ENCODE assay signal across 8 cellular contexts in genomic region chr16:23679274-23679985, GRCh38. TPM values are rescaled to one million over a fixed set of nuclear protein-coding genes. Genes with fewer than 3 reads are reported as not detected.
A peak's percentile ranks its signal among the peaks of the same experiment; 100 is the strongest.
DNase-seq lines count a peak whose midpoint lies in the region; ATAC-seq lines count a peak whose summit lies in the region.

No MANE protein-coding gene starts in this region.

- no peaks in the 10 kb centered on the region for H3K9me3 ChIP-seq in effector memory CD4-positive, alpha-beta T cell (ENCODE audit: control insufficient read depth, low read length)

- H3K36me3 ChIP-seq in effector memory CD4-positive, alpha-beta T cell (ENCODE audit: control insufficient read depth, insufficient read depth, low read length): peaks cover 1% of the 10 kb centered on the region

- intact Hi-C loops in posterior vena cava (cut with DNase I): no loop called here

- ATAC-seq in HG03432 (IDR thresholded peaks at IDR 0.05; ENCODE audit: unreplicated experiment): peak; percentile 8
- no peak for ATAC-seq in natural killer cell treated with Interleukin-12 subunit alpha and Interleukin-12 subunit beta and Interleukin-15 and Interleukin-18, amount 100 ng/mL, for 72 hours

- H3K27me3 ChIP-seq in effector memory CD4-positive, alpha-beta T cell (replicated peaks; ENCODE audit: control insufficient read depth, insufficient read depth, low read length, poor library complexity, severe bottlenecking): no peaks in the 10 kb centered on the region

- H3K4me1 ChIP-seq in effector memory CD4-positive, alpha-beta T cell (ENCODE audit: control insufficient read depth, insufficient read depth, low read length, poor library complexity, severe bottlenecking): no peaks in the 10 kb centered on the region

- H3K4me3 ChIP-seq in effector memory CD4-positive, alpha-beta T cell (ENCODE audit: insufficient read depth, low read depth, low read length, poor library complexity, severe bottlenecking): peak overlapping the region; percentile 64

- no peaks in the 10 kb centered on the region for H3K27me3 Mint-ChIP-seq in natural killer cell treated with Interleukin-12 subunit alpha and Interleukin-12 subunit beta and Interleukin-15 and Interleukin-18, amount 100 ng/mL, for 72 hours

- H3K27ac Mint-ChIP-seq in natural killer cell treated with Interleukin-12 subunit alpha and Interleukin-12 subunit beta and Interleukin-15 and Interleukin-18, amount 100 ng/mL, for 72 hours: peak overlapping the region; percentile 54 to 84

- H3K27ac ChIP-seq in effector memory CD4-positive, alpha-beta T cell (ENCODE audit: insufficient read depth, low read length, poor library complexity, severe bottlenecking): no peak overlapping the region

- DNase-seq in DMS 273 (lab: John Stamatoyannopoulos, UW; ENCODE audit: unreplicated experiment) (peak; percentile 60), DMS 273 treated with DMSO at 0.1 percent for 48 hours (lab: John Stamatoyannopoulos, UW) (no peak), SIG-M5 treated with dmso at 0.1 percent for 504 hours (lab: John Stamatoyannopoulos, UW; ENCODE audit: unreplicated experiment) (peak; percentile 77), T1000 (lab: John Stamatoyannopoulos, UW) (no peak), posterior vena cava (ENCODE audit: low spot score) (no peak)
- DNase-seq in effector memory CD4-positive, alpha-beta T cell: no peak
- no peak for DNase-seq in natural killer cell treated with Interleukin-12 subunit alpha and Interleukin-12 subunit beta and Interleukin-15 and Interleukin-18, amount 100 ng/mL, for 72 hours (ENCODE audit: low spot score)

- peaks cover 11% of the 10 kb centered on the region for H3K36me3 Mint-ChIP-seq in natural killer cell treated with Interleukin-12 subunit alpha and Interleukin-12 subunit beta and Interleukin-15 and Interleukin-18, amount 100 ng/mL, for 72 hours

- H3K9me3 Mint-ChIP-seq in natural killer cell treated with Interleukin-12 subunit alpha and Interleukin-12 subunit beta and Interleukin-15 and Interleukin-18, amount 100 ng/mL, for 72 hours: no peaks in the 10 kb centered on the region

- peak overlapping the region; percentile 91 for H3K4me3 Mint-ChIP-seq in natural killer cell treated with Interleukin-12 subunit alpha and Interleukin-12 subunit beta and Interleukin-15 and Interleukin-18, amount 100 ng/mL, for 72 hours

- H3K4me1 Mint-ChIP-seq in natural killer cell treated with Interleukin-12 subunit alpha and Interleukin-12 subunit beta and Interleukin-15 and Interleukin-18, amount 100 ng/mL, for 72 hours (ENCODE audit: low read depth in 2 of 2): peaks cover 18 to 20% of the 10 kb centered on the region in 2 donors

RNA-seq across cellular contexts. Expression of gene PLK1, which starts 0.7 kb away (rescaled TPM):
- total RNA-seq in natural killer cell treated with Interleukin-12 subunit alpha and Interleukin-12 subunit beta and Interleukin-15 and Interleukin-18, amount 100 ng/mL, for 72 hours: 10 to 100 TPM; 55.6 to 95.6 TPM
- total RNA-seq in posterior vena cava: 1 to 10 TPM in 1 of 2 donors, under 1 TPM in 1; 0.67 to 1.8 TPM

RNA-seq across cellular contexts. Expression of gene ERN2, which starts 33.6 kb away (rescaled TPM):
- total RNA-seq in natural killer cell treated with Interleukin-12 subunit alpha and Interleukin-12 subunit beta and Interleukin-15 and Interleukin-18, amount 100 ng/mL, for 72 hours: not detected
- total RNA-seq in posterior vena cava: not detected

RNA-seq across cellular contexts. Expression of gene DCTN5, which starts 38.2 kb away (rescaled TPM):
- total RNA-seq in natural killer cell treated with Interleukin-12 subunit alpha and Interleukin-12 subunit beta and Interleukin-15 and Interleukin-18, amount 100 ng/mL, for 72 hours: 100 to 1,000 TPM in 1 of 2 donors, 10 to 100 TPM in 1; 95.0 to 107 TPM
- 10 to 100 TPM; 46.7 to 48.2 TPM for total RNA-seq in posterior vena cava

RNA-seq across cellular contexts. Expression of gene PALB2, which starts 38.3 kb away (rescaled TPM):
- total RNA-seq in natural killer cell treated with Interleukin-12 subunit alpha and Interleukin-12 subunit beta and Interleukin-15 and Interleukin-18, amount 100 ng/mL, for 72 hours: 10 to 100 TPM; 20.6 to 28.4 TPM
- 10 to 100 TPM in 1 of 2 donors, 1 to 10 TPM in 1; 7.7 to 10.2 TPM for total RNA-seq in posterior vena cava

Comparison
In these comparisons a context has a peak if more than half of its experiments do, and no peak if none do; other contexts are left out.
1. DNase-seq: peak in DMS 273 (single experiment) and SIG-M5 treated with dmso at 0.1 percent for 504 hours (single experiment); none in DMS 273 treated with DMSO at 0.1 percent for 48 hours (single experiment), effector memory CD4-positive, alpha-beta T cell (0 of 3), natural killer cell treated with Interleukin-12 subunit alpha and Interleukin-12 subunit beta and Interleukin-15 and Interleukin-18, amount 100 ng/mL, for 72 hours (single experiment), T1000 (single experiment) and posterior vena cava (single experiment).
2. RNA of gene PLK1, which starts 0.7 kb away (total RNA-seq): 55.6 to 95.6 TPM in natural killer cell treated with Interleukin-12 subunit alpha and Interleukin-12 subunit beta and Interleukin-15 and Interleukin-18, amount 100 ng/mL, for 72 hours; 0.67 to 1.8 TPM in posterior vena cava; every median in the first group is over 10 times any median in the second.